Comparison of ENCODE assay signal across 35 cellular contexts in the genomic region with DNA sequence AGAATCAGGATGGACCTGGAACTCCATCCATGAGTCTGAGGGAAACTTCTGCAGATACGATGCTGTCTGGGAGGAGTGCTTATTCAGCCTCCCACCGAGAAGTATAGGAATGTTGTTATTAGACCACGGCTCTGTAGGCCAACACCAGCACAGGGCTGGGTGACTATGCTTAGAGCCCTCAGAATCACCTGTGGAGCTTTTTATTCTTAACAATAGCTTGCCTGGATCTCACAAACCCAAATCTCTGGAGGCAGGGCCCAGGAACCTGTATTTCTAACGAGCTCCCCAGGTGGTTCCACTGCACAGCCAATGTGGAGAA. TPM values are rescaled to one million over a fixed set of nuclear protein-coding genes. Genes with fewer than 3 reads are reported as not detected.
DNase-seq lines count a peak whose midpoint lies in the region; ATAC-seq and TF ChIP-seq lines count a peak whose summit lies in the region.
"Had no signal": no experiment of that assay in that cellular context is flagged by ENCODE, and none has a peak within 500 bp of the region (broad histone marks: within the 10 kb centered on the region; RNA-seq: fewer than 3 reads in every experiment).

No MANE protein-coding gene starts in this region.

- TF ChIP-seq CTCF in SK-N-SH (IDR thresholded peaks at IDR 0.05) (no peak), brain microvascular endothelial cell (IDR thresholded peaks at IDR 0.05; ENCODE audit: low read depth, low read length, missing control alignments) (no peak), ovary (IDR thresholded peaks at IDR 0.05) (no peak)

- peaks cover 33% of the 10 kb centered on the region for H3F3A ChIP-seq in SK-N-SH (replicated peaks; ENCODE audit: insufficient read depth)

- ATAC-seq in SK-N-SH treated with all-trans-retinoic acid at 6 μM for 48 hours (no peak), GM19395 (IDR thresholded peaks at IDR 0.05; ENCODE audit: unreplicated experiment) (no peak)
- ATAC-seq: activated T-cell treated with anti-CD3 and anti-CD28 coated beads, Interleukin-2, amount 50 U/mL, for 4 hours; foreskin keratinocyte; heart left ventricle; lower lobe of right lung had no signal

- H3K27me3 ChIP-seq in SK-N-SH (ENCODE audit: insufficient read depth), result no peaks in the 10 kb centered on the region
- no peaks in the 10 kb centered on the region for H3K27me3 ChIP-seq in brain microvascular endothelial cell (replicated peaks)
- no peaks in the 10 kb centered on the region for H3K27me3 ChIP-seq in ovary
- no peaks in the 10 kb centered on the region for H3K27me3 ChIP-seq in CD4-positive, alpha-beta memory T cell (ENCODE audit: insufficient read depth, low read length)
- H3K27me3 ChIP-seq: dorsolateral prefrontal cortex, esophagus squamous epithelium, foreskin keratinocyte, heart left ventricle, tibial artery had no signal

- intact Hi-C loops in ovary (cut with DNase I), result no loop called here
- intact Hi-C loops in CD4-positive, alpha-beta memory T cell (cut with micrococcal nuclease), result no loop called here

- H3K9me3 ChIP-seq in SK-N-SH (no peaks in the 10 kb centered on the region), ovary (no peaks in the 10 kb centered on the region)
- no peaks in the 10 kb centered on the region for H3K9me3 ChIP-seq in CD4-positive, alpha-beta memory T cell (ENCODE audit: control insufficient read depth in 1 of 2, low read length in 2 of 2)
- H3K9me3 ChIP-seq: esophagus squamous epithelium, heart left ventricle, lower lobe of right lung, tibial artery had no signal

- DNase-seq in SK-N-SH, result no peak
- DNase-seq in brain microvascular endothelial cell, result peak; percentile 64
- peak; percentile 51 for DNase-seq in kidney tubule cell (ENCODE audit: low spot score)
- no peak for DNase-seq in SKM-1 treated with dmso at 0.1 percent for 144 hours (lab: John Stamatoyannopoulos, UW; ENCODE audit: unreplicated experiment)
- DNase-seq in ovary, result no peak
- no peak for DNase-seq in CD4-positive, alpha-beta memory T cell
- DNase-seq: activated CD4-positive, alpha-beta T cell treated with anti-CD3 and anti-CD28 coated beads, Interleukin-2, amount 50 U/mL, for 1 hour; activated gamma-delta T cell treated with Interleukin-2 at 50 U/mL for 16 hours; activated naive CD8-positive, alpha-beta T cell treated with anti-CD3 and anti-CD28 coated beads, Interleukin-2, amount 10 ng/mL, durations not matched to agents 7 days and 5 days; activated T-cell treated with anti-CD3 and anti-CD28 coated beads, Interleukin-2, amount 50 U/mL, for 4 hours; aorta; Calu3; central memory CD4-positive, alpha-beta T cell; DND-41; dorsolateral prefrontal cortex; esophagus squamous epithelium; foreskin keratinocyte; heart left ventricle; Karpas-422; kidney; lower lobe of right lung; MV-4-11; NCI-H1436; NCI-H2081; NCI-H226; NCI-H526 treated with DMSO at 0.1 percent for 48 hours; stimulated activated CD4-positive, alpha-beta T cell treated with anti-CD3 and anti-CD28 coated beads, Interleukin-15, amount 100 ng/mL, for 24 hours; stimulated activated CD4-positive, alpha-beta T cell treated with anti-CD3 and anti-CD28 coated beads, Interleukin-4, amount 100 ng/mL, for 4 hours; T1000; tibial artery had no signal

- H3K27ac ChIP-seq in SK-N-SH (ENCODE audit: low read depth in 2 of 2, low read length in 1 of 2) (no peak overlapping the region), brain microvascular endothelial cell (no peak overlapping the region), ovary (no peak overlapping the region)
- H3K27ac ChIP-seq in CD4-positive, alpha-beta memory T cell (ENCODE audit: low read depth, low read length), result no peak overlapping the region
- H3K27ac ChIP-seq: 22Rv1; BLaER1 treated with 17β-estradiol and CSF1 and Interleukin-3, amounts not matched to agents 10 nM and 100 nM; dorsolateral prefrontal cortex; esophagus squamous epithelium; foreskin keratinocyte; heart left ventricle; lower lobe of right lung; tibial artery had no signal

- H3K4me3 ChIP-seq in SK-N-SH (ENCODE audit: low read depth in 2 of 2, low read length in 1 of 2) (no peak overlapping the region), brain microvascular endothelial cell (ENCODE audit: low read depth, low read length) (no peak overlapping the region), ovary (no peak overlapping the region)
- H3K4me3 ChIP-seq in CD4-positive, alpha-beta memory T cell (ENCODE audit: low read length in 2 of 2), result no peak overlapping the region
- H3K4me3 ChIP-seq: BLaER1 treated with 17β-estradiol and CSF1 and Interleukin-3, amounts not matched to agents 10 nM and 100 nM; dorsolateral prefrontal cortex; esophagus squamous epithelium; heart left ventricle; lower lobe of right lung; tibial artery had no signal

- H3K4me1 ChIP-seq in SK-N-SH (ENCODE audit: control insufficient read depth in 1 of 2, insufficient read depth in 2 of 2, low read depth in 1 of 2, low read length in 1 of 2) (peaks cover 0 to 43% of the 10 kb centered on the region in 2 experiments; a peak in 3 of 4 replicates), ovary (ENCODE audit: insufficient read depth) (no peaks in the 10 kb centered on the region)
- no peaks in the 10 kb centered on the region for H3K4me1 ChIP-seq in CD4-positive, alpha-beta memory T cell (ENCODE audit: insufficient read depth, low read length)
- H3K4me1 ChIP-seq: heart left ventricle, lower lobe of right lung, tibial artery had no signal

- TF ChIP-seq EP300 in SK-N-SH (IDR thresholded peaks at IDR 0.05; ENCODE audit: borderline replicate concordance in 1 of 2, low read depth in 1 of 2, low read length in 1 of 2), result no peak
- no peak for TF ChIP-seq EP300 in ovary (IDR thresholded peaks at IDR 0.05)

- H2AFZ ChIP-seq in SK-N-SH (ENCODE audit: low read depth), result 0 out of 2 replicates have a peak overlapping the region, but pooled peaks have one; percentile 19

- no peaks in the 10 kb centered on the region for H3K9me2 ChIP-seq in SK-N-SH

- H3K36me3 Mint-ChIP-seq in CD4-positive, alpha-beta memory T cell, result no peaks in the 10 kb centered on the region
- H3K36me3 Mint-ChIP-seq: activated naive CD8-positive, alpha-beta T cell treated with anti-CD3 and anti-CD28 coated beads, Interleukin-2, amount 10 ng/mL, durations not matched to agents 7 days and 5 days had no signal

- POLR2A ChIA-PET in SK-N-SH (lab: Yijun Ruan, JAX), result no interaction called here
- POLR2A ChIA-PET in CD4-positive, alpha-beta memory T cell (lab: Charles Lee; ENCODE audit: partially characterized antibody), result no interaction called here

- no peak for TF ChIP-seq POLR2A in ovary (IDR thresholded peaks at IDR 0.05)

- H3K9ac ChIP-seq in SK-N-SH, result no peak overlapping the region
- H3K9ac ChIP-seq: BLaER1 treated with 17β-estradiol and CSF1 and Interleukin-3, amounts not matched to agents 10 nM and 100 nM had no signal

- H3K27me3 Mint-ChIP-seq in CD4-positive, alpha-beta memory T cell, result no peaks in the 10 kb centered on the region
- H3K27me3 Mint-ChIP-seq: activated naive CD8-positive, alpha-beta T cell treated with anti-CD3 and anti-CD28 coated beads, Interleukin-2, amount 10 ng/mL, durations not matched to agents 7 days and 5 days had no signal

- no peaks in the 10 kb centered on the region for H3K36me3 ChIP-seq in SK-N-SH (replicated peaks in 1 of 2; ENCODE audit: control insufficient read depth in 1 of 2, insufficient read depth in 2 of 2, low read length in 1 of 2)
- no peaks in the 10 kb centered on the region for H3K36me3 ChIP-seq in brain microvascular endothelial cell (replicated peaks)
- no peaks in the 10 kb centered on the region for H3K36me3 ChIP-seq in ovary
- no peaks in the 10 kb centered on the region for H3K36me3 ChIP-seq in CD4-positive, alpha-beta memory T cell (ENCODE audit: insufficient read depth, low read length)
- H3K36me3 ChIP-seq: BLaER1 treated with 17β-estradiol and CSF1 and Interleukin-3, amounts not matched to agents 10 nM and 100 nM; esophagus squamous epithelium; heart left ventricle; lower lobe of right lung; tibial artery had no signal

- no peak for TF ChIP-seq RAD21 in SK-N-SH (IDR thresholded peaks at IDR 0.05; ENCODE audit: low read length)

- peaks cover 0 to 11% (median 4%) of the 10 kb centered on the region in 4 donors for H3K4me1 Mint-ChIP-seq in CD4-positive, alpha-beta memory T cell

- WGBS in SK-N-SH (ENCODE audit: low lambda C conversion rate), result 90% methylated on average over 4 of the region's 4 CpGs
- WGBS in ovary, 3 donors, result 81 to 88% (median 83%) methylated on average over 4 of the region's 4 CpGs

- CTCF ChIA-PET in SK-N-SH (lab: Yijun Ruan, JAX), result interaction anchor here (1.3 kb wide), 2 partner anchors 51 to 58 kb away, joined by 3 to 4 read pairs; no protein-coding TSS in a partner anchor
- CTCF ChIA-PET in CD4-positive, alpha-beta memory T cell (lab: Charles Lee; ENCODE audit: partially characterized antibody), result interaction anchor here (1.0 to 1.3 kb wide), 2 partner anchors 12 to 113 kb away, joined by 3 to 4 read pairs; no protein-coding TSS in a partner anchor

- no peaks in the 10 kb centered on the region for H3K79me2 ChIP-seq in SK-N-SH (ENCODE audit: insufficient read depth)

- in situ Hi-C loops in brain microvascular endothelial cell (cut with HindIII; ENCODE audit: low pct_ligation_motif_present, low sequenced_read_pairs), result no loop called here

- H3K4me3 Mint-ChIP-seq in CD4-positive, alpha-beta memory T cell, result no peak overlapping the region
- H3K4me3 Mint-ChIP-seq: activated naive CD8-positive, alpha-beta T cell treated with anti-CD3 and anti-CD28 coated beads, Interleukin-2, amount 10 ng/mL, durations not matched to agents 7 days and 5 days; activated T-cell treated with anti-CD3 and anti-CD28 coated beads, Interleukin-2, amount 50 U/mL, for 4 hours; nephron had no signal

- no peak overlapping the region for H3K4me2 ChIP-seq in SK-N-SH
- H3K4me2 ChIP-seq: BLaER1 treated with 17β-estradiol and CSF1 and Interleukin-3, amounts not matched to agents 10 nM and 100 nM had no signal

- no peaks in the 10 kb centered on the region for H4K20me1 ChIP-seq in SK-N-SH (ENCODE audit: insufficient read depth)
- H4K20me1 ChIP-seq: BLaER1 treated with 17β-estradiol and CSF1 and Interleukin-3, amounts not matched to agents 10 nM and 100 nM had no signal

- no peaks in the 10 kb centered on the region for H3K9me3 Mint-ChIP-seq in CD4-positive, alpha-beta memory T cell
- H3K9me3 Mint-ChIP-seq: activated T-cell treated with anti-CD3 and anti-CD28 coated beads, Interleukin-2, amount 50 U/mL, for 4 hours; nephron had no signal

- H3K27ac Mint-ChIP-seq in CD4-positive, alpha-beta memory T cell, result no peak overlapping the region
- H3K27ac Mint-ChIP-seq: activated naive CD8-positive, alpha-beta T cell treated with anti-CD3 and anti-CD28 coated beads, Interleukin-2, amount 10 ng/mL, durations not matched to agents 7 days and 5 days had no signal

TF ChIP-seq in SK-N-SH, 30 proteins besides CTCF, POLR2A, EP300 and RAD21 (continues in another document):
- TF ChIP-seq ELF1 (IDR thresholded peaks at IDR 0.05), result no peak

TF ChIP-seq in SK-N-SH treated with all-trans-retinoic acid at 6 μM for 48 hours, 23 proteins besides CTCF, POLR2A, EP300 and RAD21 (continues in another document):
- TF ChIP-seq OSR1 (CRISPR knock-in tag; IDR thresholded peaks at IDR 0.05) (no peak), ZNF565 (CRISPR knock-in tag; conservative IDR thresholded peaks at IDR 0.05; ENCODE audit: low read depth) (no peak)

RNA-seq across cellular contexts. Expression of a gene that starts 55.6 kb away (rescaled TPM):
- polyA plus RNA-seq in SK-N-SH (2012; rRNA removed) (10.9 and 18.4 TPM in 2 replicates), ovary (10 to 100 TPM; 18.3 to 24.0 TPM)
- 12.7 and 13.2 TPM in 2 replicates for polyA plus RNA-seq in SK-N-SH (2012; cell fraction: cytosol; rRNA removed)
- polyA plus RNA-seq in SK-N-SH (2012; cell fraction: nucleus; rRNA removed), result 12.0 and 22.4 TPM in 2 replicates
- total RNA-seq in ovary, result 10 to 100 TPM; 20.1 to 61.8 (median 38.6) TPM
- 10 to 100 TPM; 41.9 TPM for total RNA-seq in CD4-positive, alpha-beta memory T cell
- polyA plus RNA-seq in CD4-positive, alpha-beta memory T cell, result 10 to 100 TPM; 30.9 to 49.6 TPM

Comparison
In these comparisons a context has a peak if more than half of its experiments do, and no peak if none do; other contexts are left out.
1. DNase-seq: peak in brain microvascular endothelial cell (single experiment) and kidney tubule cell (single experiment); none in SK-N-SH (single experiment), SKM-1 treated with dmso at 0.1 percent for 144 hours (single experiment), ovary (0 of 5) and CD4-positive, alpha-beta memory T cell (0 of 5).